ENCODE assay signal across 20 cellular contexts in genomic region chr1:24309762-24310485, GRCh38. TPM values are rescaled to one million over a fixed set of nuclear protein-coding genes. Genes with fewer than 3 reads are reported as not detected.
DNase-seq lines count a peak whose midpoint lies in the region; ATAC-seq, FAIRE-seq and TF ChIP-seq lines count a peak whose summit lies in the region.
"Had no signal": no experiment of that assay in that cellular context is flagged by ENCODE, and none has a peak within 500 bp of the region (broad histone marks: within the 10 kb centered on the region; RNA-seq: fewer than 3 reads in every experiment).

No MANE protein-coding gene starts in this region.

- H3K27ac ChIP-seq in RWPE2 (ENCODE audit: poor library complexity, severe bottlenecking) = no peak overlapping the region
- H3K27ac ChIP-seq: hepatocyte, tibial artery had no signal

- H3K27me3 ChIP-seq in RWPE2 (ENCODE audit: insufficient read depth, poor library complexity, severe bottlenecking) = no peaks in the 10 kb centered on the region

- H3K27me3 Mint-ChIP-seq in activated T-cell treated with anti-CD3 and anti-CD28 coated beads, Interleukin-2, amount 50 U/mL, for 24 hours = peaks cover 27% of the 10 kb centered on the region
- peaks cover 2% of the 10 kb centered on the region for H3K27me3 Mint-ChIP-seq in osteocyte (ENCODE audit: unreplicated experiment)

- no peaks in the 10 kb centered on the region for H3K36me3 Mint-ChIP-seq in activated T-cell treated with anti-CD3 and anti-CD28 coated beads, Interleukin-2, amount 50 U/mL, for 24 hours (ENCODE audit: low read depth)
- H3K36me3 Mint-ChIP-seq in osteocyte (ENCODE audit: unreplicated experiment) = no peaks in the 10 kb centered on the region

- peaks cover 5% of the 10 kb centered on the region for H3K4me1 ChIP-seq in RWPE2 (ENCODE audit: insufficient read depth, poor library complexity, severe bottlenecking)
- H3K4me1 ChIP-seq: tibial artery had no signal

- no peak for FAIRE-seq in GM12891 (lab: Jason Lieb, UNC)
- FAIRE-seq: GM12878 had no signal

- H3K4me3 ChIP-seq in RWPE2 (ENCODE audit: severe bottlenecking) = no peak overlapping the region
- H3K4me3 ChIP-seq: GM12878, hepatocyte, tibial artery had no signal

- H3K36me3 ChIP-seq in RWPE2 (ENCODE audit: low read depth) = no peaks in the 10 kb centered on the region
- H3K36me3 ChIP-seq: tibial artery had no signal

- peak; percentile 27 for DNase-seq in activated T-cell treated with anti-CD3 and anti-CD28 coated beads for 48 hours (ENCODE audit: low read depth)
- no peak for DNase-seq in activated T-cell treated with anti-CD3 and anti-CD28 coated beads, Interleukin-2, amount 50 U/mL, for 24 hours
- DNase-seq in GM12891 (ENCODE audit: insufficient read length, low spot score) = no peak
- DNase-seq in RWPE2 (ENCODE audit: low spot score) = no peak
- peak; percentile 75 for DNase-seq in kidney glomerular epithelial cell (lab: John Stamatoyannopoulos, UW)
- DNase-seq in mucosa of gallbladder (ENCODE audit: low spot score) = no peak
- no peak for DNase-seq in osteocyte (ENCODE audit: extremely low spot score, unreplicated experiment)
- no peak for DNase-seq in HK-2 (ENCODE audit: unreplicated experiment)
- DNase-seq: anterior cingulate cortex, Kasumi-1, NCI-H1436 treated with DMSO at 0.1 percent for 48 hours, NCI-H510A, tibial artery had no signal

- H3K9me3 ChIP-seq in RWPE2 (ENCODE audit: severe bottlenecking) = no peaks in the 10 kb centered on the region
- H3K9me3 ChIP-seq: tibial artery had no signal

- H3K27ac Mint-ChIP-seq in activated T-cell treated with anti-CD3 and anti-CD28 coated beads, Interleukin-2, amount 50 U/mL, for 24 hours = no peak overlapping the region
- no peak overlapping the region for H3K27ac Mint-ChIP-seq in osteocyte (ENCODE audit: unreplicated experiment)
- H3K27ac Mint-ChIP-seq: activated T-helper 1 cell treated with anti-CD3 and anti-CD28 coated beads, Interleukin-12 subunit alpha, Interleukin-12 subunit beta, Interleukin-2, Interleukin-4 antibody, amounts not matched to agents 30 ng/mL and 10 ng/mL and 1 ng/mL, durations not matched to agents 14 hours and 24 hours and 36 hours; dendritic cell treated with granulocyte-macrophage colony-stimulating factor and Interleukin-4, amounts not matched to agents 40 ng/mL and 50 ng/mL, for 4 days had no signal

- no peaks in the 10 kb centered on the region for H3K9me3 Mint-ChIP-seq in activated T-cell treated with anti-CD3 and anti-CD28 coated beads, Interleukin-2, amount 50 U/mL, for 24 hours
- H3K9me3 Mint-ChIP-seq in osteocyte (ENCODE audit: unreplicated experiment) = no peaks in the 10 kb centered on the region
- H3K9me3 Mint-ChIP-seq: activated T-helper 1 cell treated with anti-CD3 and anti-CD28 coated beads, Interleukin-12 subunit alpha, Interleukin-12 subunit beta, Interleukin-2, Interleukin-4 antibody, amounts not matched to agents 30 ng/mL and 10 ng/mL and 1 ng/mL, durations not matched to agents 14 hours and 24 hours and 36 hours; dendritic cell treated with granulocyte-macrophage colony-stimulating factor and Interleukin-4, amounts not matched to agents 40 ng/mL and 50 ng/mL, for 4 days had no signal

- no peak for TF ChIP-seq POLR2A in GM12891 (IDR thresholded peaks at IDR 0.05; ENCODE audit: low read depth, low read length)

- no peak overlapping the region for H3K4me3 Mint-ChIP-seq in activated T-cell treated with anti-CD3 and anti-CD28 coated beads, Interleukin-2, amount 50 U/mL, for 24 hours
- no peak overlapping the region for H3K4me3 Mint-ChIP-seq in osteocyte (ENCODE audit: unreplicated experiment)
- H3K4me3 Mint-ChIP-seq: activated T-helper 1 cell treated with anti-CD3 and anti-CD28 coated beads, Interleukin-12 subunit alpha, Interleukin-12 subunit beta, Interleukin-2, Interleukin-4 antibody, amounts not matched to agents 30 ng/mL and 10 ng/mL and 1 ng/mL, durations not matched to agents 14 hours and 24 hours and 36 hours; dendritic cell treated with granulocyte-macrophage colony-stimulating factor and Interleukin-4, amounts not matched to agents 40 ng/mL and 50 ng/mL, for 4 days had no signal

- TF ChIP-seq CTCF in RWPE2 (IDR thresholded peaks at IDR 0.05; ENCODE audit: poor library complexity, severe bottlenecking) = no peak
- no peak for TF ChIP-seq CTCF in osteocyte (IDR thresholded peaks at IDR 0.05)

- peaks cover 13% of the 10 kb centered on the region for H3K4me1 Mint-ChIP-seq in activated T-cell treated with anti-CD3 and anti-CD28 coated beads, Interleukin-2, amount 50 U/mL, for 24 hours (ENCODE audit: low read depth)
- peaks cover 12% of the 10 kb centered on the region for H3K4me1 Mint-ChIP-seq in osteocyte (ENCODE audit: unreplicated experiment)

- peak; percentile 97 for ATAC-seq in RWPE2 (ENCODE audit: low read depth)
- ATAC-seq: GM12878, HCT116 had no signal

TF ChIP-seq in GM12891, 5 proteins besides CTCF, POLR2A, EP300 and RAD21:
- TF ChIP-seq SPI1 (IDR thresholded peaks at IDR 0.05; ENCODE audit: low read depth, low read length) (no peak), PAX5 (IDR thresholded peaks at IDR 0.05; ENCODE audit: insufficient read depth, low read length, severe bottlenecking) (no peak), TAF1 (IDR thresholded peaks at IDR 0.05; ENCODE audit: low read depth, low read length) (no peak), POU2F2 (IDR thresholded peaks at IDR 0.05; ENCODE audit: low read depth, low read length) (peak; percentile 83; the same call in 1 of the 2 replicates), POLR2AphosphoS5 (IDR thresholded peaks at IDR 0.05; ENCODE audit: low read depth, low read length) (no peak)

RNA-seq across cellular contexts. Expression of gene GRHL3, which starts 9.2 kb away (rescaled TPM):
- polyA plus RNA-seq in GM12891 (2012; ENCODE audit: low read depth, missing spikeins) = 1.1 TPM
- total RNA-seq in mucosa of gallbladder (1.4 TPM), osteocyte (not detected in 2 replicates)
- total RNA-seq: activated T-helper 1 cell treated with anti-CD3 and anti-CD28 coated beads, Interleukin-12 subunit alpha, Interleukin-12 subunit beta, Interleukin-2, Interleukin-4 antibody, amounts not matched to agents 30 ng/mL and 10 ng/mL and 1 ng/mL, durations not matched to agents 14 hours and 24 hours and 36 hours; myocyte; pulmonary artery endothelial cell had no signal

Comparison
In these comparisons a context has a peak if more than half of its experiments do, and no peak if none do; other contexts are left out.
1. DNase-seq: peak in activated T-cell treated with anti-CD3 and anti-CD28 coated beads for 48 hours (single experiment) and kidney glomerular epithelial cell (single experiment); none in activated T-cell treated with anti-CD3 and anti-CD28 coated beads, Interleukin-2, amount 50 U/mL, for 24 hours (single experiment), GM12891 (single experiment), RWPE2 (single experiment), mucosa of gallbladder (single experiment), osteocyte (single experiment) and HK-2 (single experiment).